In genomic region chr19:13036366-13036976, GRCh38 we compare ENCODE assay signal across 8 cellular contexts. TPM values are rescaled to one million over a fixed set of nuclear protein-coding genes. Genes with fewer than 3 reads are reported as not detected.
A peak's percentile ranks its signal among the peaks of the same experiment; 100 is the strongest.
DNase-seq lines count a peak whose midpoint lies in the region; ATAC-seq and TF ChIP-seq lines count a peak whose summit lies in the region.

No MANE protein-coding gene starts in this region.

- H3K36me3 ChIP-seq in stomach, result no peaks in the 10 kb centered on the region

- H3K4me1 ChIP-seq in stomach, result peaks cover 81 to 100% (median 93%) of the 10 kb centered on the region in 4 donors

- DNase-seq in HEK293T (ENCODE audit: extremely low spot score) (peak; percentile 43), NCI-H82 (lab: John Stamatoyannopoulos, UW) (peak; percentile 71), fibroblast of pulmonary artery (ENCODE audit: low read depth) (peak; percentile 69), stomach (peak; percentile 66), KG1 (lab: John Stamatoyannopoulos, UW) (no peak)

- H3K9me3 ChIP-seq in stomach, result no peaks in the 10 kb centered on the region

- CTCF ChIA-PET in HEK293T (lab: Yijun Ruan, JAX), result no interaction called here

- POLR2A ChIA-PET in HEK293T (lab: Yijun Ruan, JAX), result no interaction called here

- H3K27ac ChIP-seq in stomach, result peak overlapping the region in 4 of 5 donors; percentile 48 to 88 (median 76)

- ATAC-seq in HG02938 (IDR thresholded peaks at IDR 0.05; ENCODE audit: unreplicated experiment), result no peak
- ATAC-seq in GM18520 (IDR thresholded peaks at IDR 0.05; ENCODE audit: unreplicated experiment), result no peak
- no peak for ATAC-seq in GM19023 (IDR thresholded peaks at IDR 0.05; ENCODE audit: unreplicated experiment)

- TF ChIP-seq CTCF in fibroblast of pulmonary artery (IDR thresholded peaks at IDR 0.05; ENCODE audit: low read length, missing control alignments), result no peak
- TF ChIP-seq CTCF in stomach (IDR thresholded peaks at IDR 0.05), result peak in 2 of 7 experiments; percentile 16 to 37

- H3K27me3 ChIP-seq in stomach, result no peaks in the 10 kb centered on the region

- H3K4me3 ChIP-seq in fibroblast of pulmonary artery (replicated peaks; ENCODE audit: low read depth, low read length), result no peak overlapping the region
- no peak overlapping the region for H3K4me3 ChIP-seq in stomach

- intact Hi-C loops in stomach (cut with DNase I; ENCODE audit: low total_unique reads), result no loop called here

- TF ChIP-seq EP300 in stomach (IDR thresholded peaks at IDR 0.05), result no peak

- no peak for TF ChIP-seq POLR2A in stomach (IDR thresholded peaks at IDR 0.05)

- WGBS in stomach, 5 donors, result 28 to 44% (median 42%) methylated on average over 18 of the region's 18 CpGs

TF ChIP-seq in HEK293T, 16 proteins besides CTCF, POLR2A, EP300 and RAD21:
- TF ChIP-seq FOXM1 (IDR thresholded peaks at IDR 0.05; ENCODE audit: borderline replicate concordance) (no peak), FOXA1 (IDR thresholded peaks at IDR 0.05) (no peak), ELF4 (IDR thresholded peaks at IDR 0.05) (no peak), BHLHE40 (IDR thresholded peaks at IDR 0.05; ENCODE audit: borderline replicate concordance) (no peak), FOXK2 (IDR thresholded peaks at IDR 0.05) (no peak), HDGF (IDR thresholded peaks at IDR 0.05; ENCODE audit: borderline replicate concordance) (no peak), LEF1 (IDR thresholded peaks at IDR 0.05; ENCODE audit: borderline replicate concordance) (no peak), SUZ12 (IDR thresholded peaks at IDR 0.05) (no peak), ZNF384 (IDR thresholded peaks at IDR 0.05) (no peak), PKNOX1 (IDR thresholded peaks at IDR 0.05) (no peak), NFRKB (IDR thresholded peaks at IDR 0.05) (no peak), L3MBTL2 (conservative IDR thresholded peaks at IDR 0.05) (no peak), SP1 (IDR thresholded peaks at IDR 0.05) (no peak), ARNT (IDR thresholded peaks at IDR 0.05) (no peak), TARDBP (IDR thresholded peaks at IDR 0.05) (no peak), CTBP1 (IDR thresholded peaks at IDR 0.05; ENCODE audit: borderline replicate concordance) (no peak)

RNA-seq across cellular contexts. Expression of gene NFIX, which starts 41.2 kb away (rescaled TPM):
- 100 to 1,000 TPM in 1 of 5 donors, 10 to 100 TPM in 4; 14.0 to 183 (median 63.3) TPM for total RNA-seq in stomach
- 10 to 100 TPM; 11.5 to 45.0 (median 30.2) TPM for polyA plus RNA-seq in stomach
